In genomic region chr10:50382576-50383023, GRCh38 we compare ENCODE assay signal across 23 cellular contexts.
DNase-seq lines count a peak whose midpoint lies in the region; ATAC-seq lines count a peak whose summit lies in the region.
"Had no signal": no experiment of that assay in that cellular context is flagged by ENCODE, and none has a peak within 500 bp of the region (broad histone marks: within the 10 kb centered on the region; RNA-seq: fewer than 3 reads in every experiment).

No MANE protein-coding gene starts in this region.

- peak overlapping the region; percentile 9; the same call in 1 of the 2 replicates for H2AFZ ChIP-seq in GM23248

- H3K9me2 ChIP-seq in GM23248 (ENCODE audit: insufficient read depth) = no peaks in the 10 kb centered on the region

- H3K9me3 ChIP-seq in GM23248 (ENCODE audit: low read depth) = no peaks in the 10 kb centered on the region
- no peaks in the 10 kb centered on the region for H3K9me3 ChIP-seq in right cardiac atrium (ENCODE audit: control insufficient read depth, low read length)
- no peaks in the 10 kb centered on the region for H3K9me3 ChIP-seq in subcutaneous abdominal adipose tissue (ENCODE audit: control insufficient read depth in 5 of 5, low read length in 5 of 5)
- H3K9me3 ChIP-seq: esophagus muscularis mucosa, lower lobe of right lung, tibial nerve had no signal

- H3K27me3 ChIP-seq in GM23248 (replicated peaks; ENCODE audit: insufficient read depth) (no peaks in the 10 kb centered on the region), right cardiac atrium (ENCODE audit: control insufficient read depth, insufficient read depth) (no peaks in the 10 kb centered on the region), subcutaneous abdominal adipose tissue (ENCODE audit: control insufficient read depth in 5 of 5, insufficient read depth in 4 of 5, low read length in 5 of 5) (no peaks in the 10 kb centered on the region)
- H3K27me3 ChIP-seq: esophagus muscularis mucosa, tibial nerve had no signal

- intact Hi-C loops in right cardiac atrium (cut with DNase I) = no loop called here

- H4K20me1 ChIP-seq in GM23248 (ENCODE audit: insufficient read depth) = no peaks in the 10 kb centered on the region

- ATAC-seq in right cardiac atrium = peak; percentile 45 to 50
- no peak for ATAC-seq in HG03025 (IDR thresholded peaks at IDR 0.05; ENCODE audit: low FRiP score, unreplicated experiment)
- ATAC-seq: lower lobe of right lung had no signal

- H3F3A ChIP-seq in GM23248 (ENCODE audit: insufficient read depth) = no peaks in the 10 kb centered on the region

- no peak overlapping the region for H3K27ac ChIP-seq in GM23248
- peak overlapping the region; percentile 15 for H3K27ac ChIP-seq in cingulate gyrus (ENCODE audit: low read depth, low read length)
- H3K27ac ChIP-seq in right cardiac atrium (ENCODE audit: low read length) = peak overlapping the region; percentile 88
- peak overlapping the region; percentile 69 for H3K27ac ChIP-seq in subcutaneous abdominal adipose tissue (ENCODE audit: low read depth, low read length)
- H3K27ac ChIP-seq: lower lobe of right lung, VCaP had no signal

- H3K4me2 ChIP-seq in GM23248 (ENCODE audit: unreplicated experiment) = peak overlapping the region; percentile 17

- H3K36me3 ChIP-seq in GM23248 (ENCODE audit: low read depth) (no peaks in the 10 kb centered on the region), subcutaneous abdominal adipose tissue (ENCODE audit: control insufficient read depth in 5 of 5, insufficient read depth in 5 of 5, low read length in 5 of 5) (no peaks in the 10 kb centered on the region)
- H3K36me3 ChIP-seq: esophagus muscularis mucosa, lower lobe of right lung, tibial nerve had no signal

- H3K79me2 ChIP-seq in GM23248 (ENCODE audit: insufficient read depth) = peaks cover 98% of the 10 kb centered on the region

- no peak overlapping the region for H3K4me3 ChIP-seq in GM23248
- H3K4me3 ChIP-seq in right cardiac atrium (ENCODE audit: low read length) = no peak overlapping the region
- H3K4me3 ChIP-seq in subcutaneous abdominal adipose tissue (ENCODE audit: low read depth in 1 of 5, low read length in 5 of 5) = no peak overlapping the region
- H3K4me3 ChIP-seq: esophagus muscularis mucosa, lower lobe of right lung, tibial nerve had no signal

- H3K4me1 ChIP-seq in GM23248 (ENCODE audit: insufficient read depth) (peaks cover 25% of the 10 kb centered on the region), right cardiac atrium (ENCODE audit: control insufficient read depth, insufficient read depth, low read length) (peaks cover 7% of the 10 kb centered on the region), subcutaneous abdominal adipose tissue (ENCODE audit: control insufficient read depth in 5 of 5, insufficient read depth in 5 of 5, low read length in 5 of 5) (peaks cover 6 to 49% (median 43%) of the 10 kb centered on the region in 5 donors)

- 18 to 21% methylated on average over 4 of the region's 4 CpGs for WGBS in GM23248 (ENCODE audit: low coverage in 1 of 2, low lambda C conversion rate in 2 of 2, missing lambda C conversion rate in 2 of 2), 2 experiments
- 21% methylated on average over 4 of the region's 4 CpGs for WGBS in right cardiac atrium

- DNase-seq in GM23248 (peak; percentile 36), right cardiac atrium (no peak), COLO829 (ENCODE audit: low spot score) (no peak), medulla oblongata (ENCODE audit: extremely low spot score) (no peak)
- DNase-seq: activated CD4-positive, alpha-beta memory T cell treated with anti-CD3 and anti-CD28 coated beads for 36 hours; activated T-cell treated with anti-CD3 and anti-CD28 coated beads for 4 hours; amniotic stem cell; CD8-positive, alpha-beta memory T cell; effector CD8-positive, alpha-beta T cell; immature natural killer cell; lower lobe of right lung; NCI-H1048; NCI-H187 treated with DMSO at 0.1 percent for 48 hours; NCI-H345; occipital lobe; retina; T-helper 2 cell had no signal

- in situ Hi-C loops in GM23248 (cut with MboI) = no loop called here

- H3K9ac ChIP-seq in GM23248 (no peak overlapping the region), subcutaneous abdominal adipose tissue (ENCODE audit: low read length in 5 of 5) (peak overlapping the region in 2 of 5 donors; percentile 8 to 24)
